Comparison of ENCODE assay signal across 8 cellular contexts in genomic region chr2:228039752-228040534, GRCh38.
DNase-seq lines count a peak whose midpoint lies in the region; ATAC-seq, FAIRE-seq and TF ChIP-seq lines count a peak whose summit lies in the region.

No MANE protein-coding gene starts in this region.

- DNase-seq in DND-41: no peak
- peak; percentile 22 for DNase-seq in SK-N-DZ (ENCODE audit: low spot score)
- no peak for DNase-seq in kidney
- DNase-seq in occipital lobe (lab: John Stamatoyannopoulos, UW): no peak
- no peak for DNase-seq in NCI-H774 (lab: John Stamatoyannopoulos, UW)
- no peak for DNase-seq in DMS79 (lab: John Stamatoyannopoulos, UW)

- H3K36me3 ChIP-seq in DND-41 (ENCODE audit: insufficient read depth, low read length) (no peaks in the 10 kb centered on the region), kidney (ENCODE audit: control insufficient read depth in 1 of 2, insufficient read depth in 2 of 2, low read length in 2 of 2) (no peaks in the 10 kb centered on the region)

- H3K4me1 ChIP-seq in DND-41 (ENCODE audit: insufficient read depth, low read length) (no peaks in the 10 kb centered on the region), kidney (ENCODE audit: control insufficient read depth in 1 of 2, insufficient read depth in 1 of 2, low read depth in 1 of 2, low read length in 2 of 2) (no peaks in the 10 kb centered on the region)

- TF ChIP-seq CTCF in DND-41 (IDR thresholded peaks at IDR 0.05; ENCODE audit: borderline replicate concordance, extremely low read depth, low read length, poor library complexity, severe bottlenecking) (peak; percentile 62), kidney (IDR thresholded peaks at IDR 0.05; ENCODE audit: borderline replicate concordance, extremely low read depth, insufficient read depth) (peak; percentile 30)

- H3K9me3 ChIP-seq in DND-41 (ENCODE audit: insufficient read depth, low read length, severe bottlenecking) (no peaks in the 10 kb centered on the region), kidney (ENCODE audit: control insufficient read depth in 1 of 2, low read length in 2 of 2) (no peaks in the 10 kb centered on the region)

- peak; percentile 77 for FAIRE-seq in kidney (lab: Jason Lieb, UNC)

- no peak overlapping the region for H2AFZ ChIP-seq in DND-41 (ENCODE audit: low read depth, low read length)

- no peaks in the 10 kb centered on the region for H3K27me3 ChIP-seq in DND-41 (ENCODE audit: insufficient read depth, low read length, poor library complexity)

- intact Hi-C loops in kidney (cut with DNase I): no loop called here

- no peak overlapping the region for H3K4me2 ChIP-seq in DND-41 (ENCODE audit: insufficient read depth, low read length)

- H3K27ac ChIP-seq in DND-41 (ENCODE audit: low read length): no peak overlapping the region
- H3K27ac ChIP-seq in kidney (ENCODE audit: low read depth in 2 of 2, low read length in 2 of 2): no peak overlapping the region

- H4K20me1 ChIP-seq in DND-41 (ENCODE audit: insufficient read depth, low read length): no peaks in the 10 kb centered on the region

- ATAC-seq in DND-41 (ENCODE audit: insufficient read depth, low read depth) (peak; percentile 64; the same call in 2 of the 3 replicates), GM19395 (IDR thresholded peaks at IDR 0.05; ENCODE audit: unreplicated experiment) (peak; percentile 95), HG03460 (IDR thresholded peaks at IDR 0.05; ENCODE audit: unreplicated experiment) (peak; percentile 79)

- H3K79me2 ChIP-seq in DND-41 (ENCODE audit: insufficient read depth, low read length): no peaks in the 10 kb centered on the region

- H3K9ac ChIP-seq in DND-41 (ENCODE audit: low read depth, low read length) (no peak overlapping the region), kidney (ENCODE audit: low read length in 2 of 2) (no peak overlapping the region)

- H3K4me3 ChIP-seq in DND-41 (ENCODE audit: low read depth in 1 of 2, low read length in 2 of 2) (no peak overlapping the region), kidney (ENCODE audit: low read length in 2 of 2) (no peak overlapping the region)
